ENCODE assay signal across 6 cellular contexts in genomic region chr1:154956557-154956956, GRCh38. TPM values are rescaled to one million over a fixed set of nuclear protein-coding genes. Genes with fewer than 3 reads are reported as not detected.
DNase-seq lines count a peak whose midpoint lies in the region; ATAC-seq, FAIRE-seq and TF ChIP-seq lines count a peak whose summit lies in the region.

No MANE protein-coding gene starts in this region.

- H3K27ac ChIP-seq in KOPT-K1 (ENCODE audit: low read depth, low read length, poor library complexity, severe bottlenecking) (peak overlapping the region; percentile 94), coronary artery (peak overlapping the region; percentile 80 to 84), pancreas (peak overlapping the region in 2 of 4 donors; percentile 78 to 80)

- 19 to 22% methylated on average over 6 of the region's 6 CpGs for WGBS in pancreas, 2 donors

- DNase-seq in coronary artery (ENCODE audit: low spot score) = no peak
- DNase-seq in pancreas = no peak
- DNase-seq in stimulated activated naive CD4-positive, alpha-beta T cell (lab: John Stamatoyannopoulos, UW) = no peak
- no peak for DNase-seq in activated CD4-positive, alpha-beta T cell treated with anti-CD3 and anti-CD28 coated beads, Interleukin-2, amount 50 U/mL, for 1 hour
- no peak for DNase-seq in RPMI8226

- peak in 1 of 4 donors; percentile 3 for ATAC-seq in pancreas

- intact Hi-C loops in pancreas (cut with DNase I) = no loop called here

- no peak for TF ChIP-seq CTCF in coronary artery (IDR thresholded peaks at IDR 0.05)
- no peak for TF ChIP-seq CTCF in pancreas (IDR thresholded peaks at IDR 0.05)

- H3K4me3 ChIP-seq in coronary artery = peak overlapping the region; percentile 72
- H3K4me3 ChIP-seq in pancreas = peak overlapping the region; percentile 8 to 53 (median 36)

- no peak for FAIRE-seq in pancreas (lab: Jason Lieb, UNC)

- H3K27me3 ChIP-seq in pancreas = no peaks in the 10 kb centered on the region

- H3K9me3 ChIP-seq in KOPT-K1 (ENCODE audit: insufficient read depth, low read length, poor library complexity, severe bottlenecking) (no peaks in the 10 kb centered on the region), pancreas (no peaks in the 10 kb centered on the region)

- H3K4me1 ChIP-seq in pancreas = peaks cover 15 to 23% (median 18%) of the 10 kb centered on the region in 3 donors

- H3K36me3 ChIP-seq in KOPT-K1 (ENCODE audit: insufficient read depth, low read length) = peaks cover 23% of the 10 kb centered on the region
- H3K36me3 ChIP-seq in pancreas = peaks cover 0 to 3% (median 0%) of the 10 kb centered on the region in 3 donors

RNA-seq across cellular contexts. Expression of gene PBXIP1, which starts 0.7 kb away (rescaled TPM):
- total RNA-seq in pancreas = 10 to 100 TPM; 15.6 to 53.1 (median 24.9) TPM
- 10 to 100 TPM; 29.5 to 45.4 TPM for polyA plus RNA-seq in pancreas

RNA-seq across cellular contexts. Expression of gene PYGO2, which starts 5.0 kb away (rescaled TPM):
- 10 to 100 TPM in 3 of 6 donors, 1 to 10 TPM in 3; 8.1 to 18.3 (median 9.9) TPM for total RNA-seq in pancreas
- polyA plus RNA-seq in pancreas = 10 to 100 TPM; 13.3 to 19.5 TPM

RNA-seq across cellular contexts. Expression of gene SHC1, which starts 14.0 kb away (rescaled TPM):
- 10 to 100 TPM; 32.3 to 53.4 (median 40.7) TPM for total RNA-seq in pancreas
- polyA plus RNA-seq in pancreas = 10 to 100 TPM; 37.4 to 47.6 TPM

RNA-seq across cellular contexts. Expression of gene CKS1B, which starts 17.9 kb away (rescaled TPM):
- total RNA-seq in pancreas = 10 to 100 TPM in 3 of 6 donors, 1 to 10 TPM in 3; 6.7 to 12.0 (median 10.2) TPM
- 10 to 100 TPM in 1 of 2 donors, 1 to 10 TPM in 1; 6.7 to 19.5 TPM for polyA plus RNA-seq in pancreas

RNA-seq across cellular contexts. Expression of gene PMVK, which starts 20.0 kb away (rescaled TPM):
- 10 to 100 TPM; 12.4 to 23.3 (median 16.8) TPM for total RNA-seq in pancreas
- 10 to 100 TPM; 15.9 to 32.4 TPM for polyA plus RNA-seq in pancreas
